Comparison of ENCODE assay signal across 3 cellular contexts in genomic region chr14:81243499-81243898, GRCh38.
TF ChIP-seq lines count a peak whose summit lies in the region.

No MANE protein-coding gene starts in this region.

TF ChIP-seq in HepG2, 621 proteins besides CTCF, POLR2A, EP300 and RAD21:
- TF ChIP-seq ZNF160 (CRISPR knock-in tag; IDR thresholded peaks at IDR 0.05), result peak; percentile 97
- TF ChIP-seq ZBTB2 (CRISPR knock-in tag; IDR thresholded peaks at IDR 0.05; ENCODE audit: low read depth), result no peak

TF ChIP-seq in HEK293, 187 proteins besides CTCF, POLR2A, EP300 and RAD21:
- TF ChIP-seq INSM2 (tag by site-specific recombination; IDR thresholded peaks at IDR 0.05), result no peak
- TF ChIP-seq SETDB1 (IDR thresholded peaks at IDR 0.05; ENCODE audit: insufficient read length, low read length), result peak; percentile 14
TF ChIP-seq in HEK293: peak in this region for 1.

TF ChIP-seq in K562, 482 proteins besides CTCF, POLR2A, EP300 and RAD21:
- no peak for TF ChIP-seq ZFP91 (CRISPR knock-in tag; IDR thresholded peaks at IDR 0.05)
- TF ChIP-seq TRIM28 (IDR thresholded peaks at IDR 0.05), result peak; percentile 60; the same call in 1 of the 2 replicates
- no peak for TF ChIP-seq MIER1 (IDR thresholded peaks at IDR 0.05; ENCODE audit: low read depth)
- TF ChIP-seq SFPQ (IDR thresholded peaks at IDR 0.05; ENCODE audit: low read depth, low read length), result no peak
- no peak for TF ChIP-seq ZBTB8A (IDR thresholded peaks at IDR 0.05; ENCODE audit: partially characterized antibody)
- TF ChIP-seq ZNF280A (IDR thresholded peaks at IDR 0.05; ENCODE audit: low read depth, partially characterized antibody), result peak; percentile 54
- no peak for TF ChIP-seq ZBTB49 (CRISPR knock-in tag; IDR thresholded peaks at IDR 0.05; ENCODE audit: borderline replicate concordance)
